In the genomic region with DNA sequence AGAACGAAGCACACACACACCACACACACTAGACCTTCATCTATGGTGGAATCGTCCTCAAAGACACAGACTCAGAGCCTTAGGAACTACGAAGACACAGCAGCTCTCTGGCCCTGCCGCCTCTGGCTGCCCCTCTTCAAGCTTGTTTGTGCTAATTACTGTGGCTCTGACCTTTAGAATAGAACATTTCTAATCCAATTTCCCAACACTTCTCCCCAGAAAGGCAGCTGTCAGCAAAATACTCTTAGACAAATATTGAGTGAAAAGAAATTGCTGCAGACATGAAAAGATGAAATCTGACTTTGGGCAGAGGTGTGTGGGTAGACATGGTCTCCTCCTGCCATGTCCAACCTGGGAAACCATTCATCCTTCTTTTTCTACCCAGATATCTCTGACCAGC, we compare ENCODE assay signal across 9 cellular contexts.
"Had no signal": no experiment of that assay in that cellular context is flagged by ENCODE, and none has a peak within 500 bp of the region (broad histone marks: within the 10 kb centered on the region; RNA-seq: fewer than 3 reads in every experiment).

No MANE protein-coding gene starts in this region.

- DNase-seq: GM23248, GOT3, H7, H9, HCEC 1CT, HFFc6 had no signal

- H3K4me3 Mint-ChIP-seq: GM23338, H9, HFFc6 had no signal

- H3K27ac Mint-ChIP-seq: GM23338, H9, HFFc6 had no signal

- ATAC-seq: GM23338, HCT116 had no signal

- H3K9me3 ChIP-seq: HAP-1 had no signal

- H3K4me1 Mint-ChIP-seq: GM23338, H9 had no signal
